20 cellular contexts compared by ENCODE assay signal in genomic region chr19:33408116-33408515, GRCh38.
"Had no signal": no experiment of that assay in that cellular context is flagged by ENCODE, and none has a peak within 500 bp of the region (broad histone marks: within the 10 kb centered on the region; RNA-seq: fewer than 3 reads in every experiment).

No MANE protein-coding gene starts in this region.

- H3K9me3 Mint-ChIP-seq: immature natural killer cell; naive thymus-derived CD4-positive, alpha-beta T cell; stimulated activated effector memory CD8-positive, alpha-beta T cell treated with anti-CD3 and anti-CD28 coated beads, Interleukin-12 subunit alpha, Interleukin-12 subunit beta, amount 100 ng/mL, for 72 hours; type B pancreatic cell had no signal

- H3K27me3 Mint-ChIP-seq: naive thymus-derived CD4-positive, alpha-beta T cell; type B pancreatic cell had no signal

- H3K27me3 ChIP-seq: neutrophil, suprapubic skin, thyroid gland had no signal

- H3K4me3 ChIP-seq: smooth muscle cell, suprapubic skin, thyroid gland had no signal

- ATAC-seq: esophagus mucosa; left colon; naive thymus-derived CD4-positive, alpha-beta T cell; stimulated activated effector memory CD8-positive, alpha-beta T cell treated with anti-CD3 and anti-CD28 coated beads, Interleukin-12 subunit alpha, Interleukin-12 subunit beta, amount 100 ng/mL, for 72 hours; stimulated activated naive CD8-positive, alpha-beta T cell treated with anti-CD3 and anti-CD28 coated beads, Interleukin-15, Interleukin-2, amounts not matched to agents 100 U/mL and 50 U/mL, for 24 hours had no signal

- H3K4me1 ChIP-seq: thyroid gland had no signal

- H3K36me3 ChIP-seq: neutrophil, thyroid gland had no signal

- H3K9me3 ChIP-seq: neutrophil, suprapubic skin, thyroid gland had no signal

- H3K27ac ChIP-seq: neutrophil, suprapubic skin, thyroid gland had no signal

- H3K4me2 ChIP-seq: smooth muscle cell had no signal

- DNase-seq: cortex of kidney; effector memory CD4-positive, alpha-beta T cell; immature natural killer cell; left colon; mammary epithelial cell; naive thymus-derived CD4-positive, alpha-beta T cell; stimulated activated CD4-positive, alpha-beta T cell treated with anti-CD3 and anti-CD28 coated beads, Interleukin-4, amount 100 ng/mL, for 1 hour; stimulated activated CD8-positive, alpha-beta memory T cell treated with anti-CD3 and anti-CD28 coated beads, Interleukin-4, amount 100 ng/mL, for 48 hours; stimulated activated naive CD8-positive, alpha-beta T cell treated with anti-CD3 and anti-CD28 coated beads, Interleukin-15, Interleukin-2, amounts not matched to agents 100 U/mL and 50 U/mL, for 24 hours; thyroid gland had no signal

- H3K4me3 Mint-ChIP-seq: immature natural killer cell; naive thymus-derived CD4-positive, alpha-beta T cell; stimulated activated effector memory CD8-positive, alpha-beta T cell treated with anti-CD3 and anti-CD28 coated beads, Interleukin-12 subunit alpha, Interleukin-12 subunit beta, amount 100 ng/mL, for 72 hours; type B pancreatic cell had no signal

- H3K36me3 Mint-ChIP-seq: immature natural killer cell; stimulated activated effector memory CD8-positive, alpha-beta T cell treated with anti-CD3 and anti-CD28 coated beads, Interleukin-12 subunit alpha, Interleukin-12 subunit beta, amount 100 ng/mL, for 72 hours; type B pancreatic cell had no signal

- FAIRE-seq: endometrium, frontal cortex, keratinocyte, urothelium cell line had no signal
